ENCODE assay signal across 12 cellular contexts in the genomic region with DNA sequence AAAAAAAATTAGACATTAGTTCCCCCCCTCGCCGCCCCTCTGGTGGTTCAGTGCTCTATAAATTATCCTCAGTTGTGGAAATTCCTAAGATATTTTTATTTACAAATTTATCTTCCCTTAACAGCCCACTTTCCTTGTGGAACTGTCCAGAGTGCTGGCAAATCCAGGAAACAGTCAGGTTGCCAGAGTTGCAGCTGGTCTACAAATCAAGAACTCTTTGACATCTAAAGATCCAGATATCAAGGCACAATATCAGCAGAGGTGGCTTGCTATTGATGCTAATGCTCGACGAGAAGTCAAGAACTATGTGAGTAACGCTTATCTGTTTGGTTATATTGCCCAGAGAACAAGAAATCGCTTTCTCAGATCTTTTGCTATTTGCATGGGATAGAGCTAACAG. TPM values are rescaled to one million over a fixed set of nuclear protein-coding genes. Genes with fewer than 3 reads are reported as not detected.
DNase-seq lines count a peak whose midpoint lies in the region; ATAC-seq, FAIRE-seq and TF ChIP-seq lines count a peak whose summit lies in the region.
"Had no signal": no experiment of that assay in that cellular context is flagged by ENCODE, and none has a peak within 500 bp of the region (broad histone marks: within the 10 kb centered on the region; RNA-seq: fewer than 3 reads in every experiment).

No MANE protein-coding gene starts in this region.

- ATAC-seq in DND-41 (ENCODE audit: insufficient read depth, low read depth) (no peak), K562 (no peak), HG03139 (IDR thresholded peaks at IDR 0.05; ENCODE audit: unreplicated experiment) (no peak)
- no peak for ATAC-seq in naive thymus-derived CD4-positive, alpha-beta T cell
- ATAC-seq: left cardiac atrium had no signal

- no peak for TF ChIP-seq RAD21 in K562 (CRISPR knock-in tag; conservative IDR thresholded peaks at IDR 0.05 in 1 of 2, IDR thresholded peaks at IDR 0.05 in 1 of 2)

- H3K9me2 ChIP-seq in MM.1S (replicated peaks; ENCODE audit: insufficient read depth, low read length) (no peaks in the 10 kb centered on the region), hepatocyte (replicated peaks; ENCODE audit: insufficient read depth) (no peaks in the 10 kb centered on the region)

- DNase-seq in DND-41, result no peak
- DNase-seq in MM.1S, result no peak
- DNase-seq in K562 (ENCODE audit: extremely low read depth in 1 of 4, low spot score in 3 of 4), result no peak
- DNase-seq in naive thymus-derived CD4-positive, alpha-beta T cell, result no peak
- DNase-seq in NCI-H187 treated with DMSO at 0.1 percent for 48 hours (lab: John Stamatoyannopoulos, UW), result no peak
- no peak for DNase-seq in hepatocyte (ENCODE audit: low spot score)
- no peak for DNase-seq in NCI-H510A (lab: John Stamatoyannopoulos, UW)
- DNase-seq: activated B cell treated with CpG ODN at 0.5 μM for 24 hours, esophagus squamous epithelium, H7, left cardiac atrium had no signal

- CTCF ChIA-PET in K562 (lab: Yijun Ruan, JAX; ENCODE audit: low intra/inter-chr PET ratio), result no interaction called here
- CTCF ChIA-PET in naive thymus-derived CD4-positive, alpha-beta T cell (lab: Charles Lee), result no interaction called here

- H3K4me2 ChIP-seq in DND-41 (ENCODE audit: insufficient read depth, low read length) (peak overlapping the region; percentile 81; the same call in 1 of the 2 replicates), MM.1S (ENCODE audit: low read depth, low read length) (peak overlapping the region; percentile 70), K562 (ENCODE audit: insufficient read depth, low read length) (no peak overlapping the region), hepatocyte (no peak overlapping the region)

- H4K20me1 ChIP-seq in DND-41 (ENCODE audit: insufficient read depth, low read length) (peaks cover 63% of the 10 kb centered on the region), MM.1S (ENCODE audit: insufficient read depth, low read length) (peaks cover 21% of the 10 kb centered on the region; the same call in 1 of the 2 replicates), K562 (replicated peaks; ENCODE audit: control insufficient read depth, insufficient read depth, low read length) (peaks cover 12% of the 10 kb centered on the region; the same call in 1 of the 2 replicates), hepatocyte (ENCODE audit: insufficient read depth, poor library complexity, severe bottlenecking) (peaks cover 42% of the 10 kb centered on the region)

- peak overlapping the region; percentile 1 to 41; a peak in 1 of 4 replicates for H3K4me3 ChIP-seq in DND-41 (ENCODE audit: low read depth in 1 of 2, low read length in 2 of 2)
- H3K4me3 ChIP-seq in MM.1S (ENCODE audit: low read length), result 0 out of 2 replicates have a peak overlapping the region, but pooled peaks have one; percentile 3
- no peak overlapping the region for H3K4me3 ChIP-seq in K562
- H3K4me3 ChIP-seq in naive thymus-derived CD4-positive, alpha-beta T cell (ENCODE audit: low read length), result no peak overlapping the region
- H3K4me3 ChIP-seq in hepatocyte, result no peak overlapping the region
- H3K4me3 ChIP-seq: esophagus squamous epithelium had no signal

- POLR2A ChIA-PET in K562 (lab: Yijun Ruan, JAX), result interaction anchor here (0.9 to 1.9 kb wide), 3 partner anchors 9 to 27 kb away, joined by 4 to 5 read pairs (median 5); no protein-coding TSS in a partner anchor
- POLR2A ChIA-PET in naive thymus-derived CD4-positive, alpha-beta T cell (lab: Charles Lee), result interaction anchor here (1.1 to 5.3 kb wide), 2 partner anchors 9 to 23 kb away, joined by 4 to 92 read pairs; no protein-coding TSS in a partner anchor

- in situ Hi-C loops in K562 (cut with MboI), result no loop called here

- H3K79me2 ChIP-seq in DND-41 (ENCODE audit: insufficient read depth, low read length) (peaks cover 83% of the 10 kb centered on the region), MM.1S (ENCODE audit: low read length) (peaks cover 71% of the 10 kb centered on the region), K562 (ENCODE audit: control insufficient read depth, insufficient read depth, low read length) (peaks cover 84% of the 10 kb centered on the region), hepatocyte (peaks cover 73% of the 10 kb centered on the region)

- peak overlapping the region in 4 of 9 donors; percentile 5 to 95 (median 56) for H3K27ac Mint-ChIP-seq in naive thymus-derived CD4-positive, alpha-beta T cell

- WGBS in K562 (ENCODE audit: insufficient coverage, low coverage, missing lambda C conversion rate), result 74% methylated on average over 6 of the region's 6 CpGs
- 90% methylated on average over 6 of the region's 6 CpGs for WGBS in hepatocyte (ENCODE audit: low lambda C conversion rate, missing lambda C conversion rate)

- peak overlapping the region in 4 of 10 donors; percentile 32 to 79 (median 36) for H3K4me3 Mint-ChIP-seq in naive thymus-derived CD4-positive, alpha-beta T cell

- no peaks in the 10 kb centered on the region for H3K9me1 ChIP-seq in K562 (ENCODE audit: control insufficient read depth, insufficient read depth, low read length)

- no peaks in the 10 kb centered on the region for H3K9me3 ChIP-seq in DND-41 (ENCODE audit: insufficient read depth, low read length, severe bottlenecking)
- H3K9me3 ChIP-seq in MM.1S (replicated peaks; ENCODE audit: insufficient read depth, low read length), result no peaks in the 10 kb centered on the region
- H3K9me3 ChIP-seq in K562 (replicated peaks; ENCODE audit: control insufficient read depth, insufficient read depth, low read depth, low read length), result no peaks in the 10 kb centered on the region
- no peaks in the 10 kb centered on the region for H3K9me3 ChIP-seq in naive thymus-derived CD4-positive, alpha-beta T cell (ENCODE audit: control insufficient read depth in 2 of 3, low read length in 3 of 3)
- no peaks in the 10 kb centered on the region for H3K9me3 ChIP-seq in hepatocyte (ENCODE audit: low read depth)
- H3K9me3 ChIP-seq: esophagus squamous epithelium had no signal

- TF ChIP-seq EP300 in K562 (IDR thresholded peaks at IDR 0.05; ENCODE audit: low read length), result no peak

- H3F3A ChIP-seq in MM.1S (ENCODE audit: insufficient read depth, low read length), result peaks cover 58% of the 10 kb centered on the region

- peaks cover 0 to 53% (median 17%) of the 10 kb centered on the region in 5 donors for H3K36me3 Mint-ChIP-seq in naive thymus-derived CD4-positive, alpha-beta T cell

- H3K4me1 ChIP-seq in DND-41 (ENCODE audit: insufficient read depth, low read length) (peaks cover 77% of the 10 kb centered on the region), MM.1S (ENCODE audit: low read length) (peaks cover 61% of the 10 kb centered on the region), K562 (replicated peaks in 1 of 2; ENCODE audit: control insufficient read depth in 2 of 2, insufficient read depth in 2 of 2, low read length in 2 of 2) (peaks cover 13 to 28% of the 10 kb centered on the region in 2 experiments), hepatocyte (ENCODE audit: insufficient read depth) (peaks cover 19% of the 10 kb centered on the region)
- H3K4me1 ChIP-seq in naive thymus-derived CD4-positive, alpha-beta T cell (ENCODE audit: control insufficient read depth in 2 of 2, insufficient read depth in 2 of 2, low read length in 2 of 2), result peaks cover 26 to 42% of the 10 kb centered on the region in 2 donors

- H3K27me3 Mint-ChIP-seq in naive thymus-derived CD4-positive, alpha-beta T cell, result no peaks in the 10 kb centered on the region
- H3K27me3 Mint-ChIP-seq: activated B cell treated with CpG ODN at 0.5 μM for 24 hours had no signal

- intact Hi-C loops in K562 (cut with micrococcal nuclease), result no loop called here
- intact Hi-C loops in naive thymus-derived CD4-positive, alpha-beta T cell (cut with micrococcal nuclease), result no loop called here

- H2AFZ ChIP-seq in DND-41 (ENCODE audit: low read depth, low read length), result no peak overlapping the region
- H2AFZ ChIP-seq in MM.1S (ENCODE audit: low read length), result no peak overlapping the region
- H2AFZ ChIP-seq in K562 (ENCODE audit: low read depth, low read length), result no peak overlapping the region
- H2AFZ ChIP-seq in hepatocyte, result no peak overlapping the region

- TF ChIP-seq CTCF in DND-41 (IDR thresholded peaks at IDR 0.05; ENCODE audit: borderline replicate concordance, extremely low read depth, low read length, poor library complexity, severe bottlenecking), result no peak
- no peak for TF ChIP-seq CTCF in MM.1S (IDR thresholded peaks at IDR 0.05; ENCODE audit: low read length)
- TF ChIP-seq CTCF in K562 (IDR thresholded peaks at IDR 0.05 in 2 of 3, conservative IDR thresholded peaks at IDR 0.05 in 1 of 3; ENCODE audit: insufficient read depth in 2 of 3, low read depth in 1 of 3, low read length in 3 of 3), result no peak
- no peak for TF ChIP-seq CTCF in hepatocyte (IDR thresholded peaks at IDR 0.05; ENCODE audit: poor library complexity)

- peak; percentile 26 for FAIRE-seq in K562 (lab: Jason Lieb, UNC)

- BruUV-seq in K562 (replicated peaks; lab: Mats Ljungman, UMichigan), result no TSS peak

- H3K9ac ChIP-seq in DND-41 (ENCODE audit: low read depth, low read length), result 0 out of 2 replicates have a peak overlapping the region, but pooled peaks have one; percentile 18
- no peak overlapping the region for H3K9ac ChIP-seq in MM.1S (ENCODE audit: low read length)
- no peak overlapping the region; a peak in 1 of 4 replicates for H3K9ac ChIP-seq in K562 (ENCODE audit: insufficient read depth in 1 of 2, low read depth in 2 of 2, low read length in 2 of 2)

- H3K27me3 ChIP-seq in DND-41 (ENCODE audit: insufficient read depth, low read length, poor library complexity) (no peaks in the 10 kb centered on the region), MM.1S (replicated peaks; ENCODE audit: insufficient read depth, low read length) (no peaks in the 10 kb centered on the region), K562 (ENCODE audit: control insufficient read depth in 2 of 2, insufficient read depth in 2 of 2, low read length in 2 of 2) (no peaks in the 10 kb centered on the region), hepatocyte (no peaks in the 10 kb centered on the region)
- no peaks in the 10 kb centered on the region for H3K27me3 ChIP-seq in naive thymus-derived CD4-positive, alpha-beta T cell (ENCODE audit: control insufficient read depth in 2 of 2, insufficient read depth in 2 of 2, low read length in 2 of 2)
- H3K27me3 ChIP-seq: esophagus squamous epithelium had no signal

- H3K4me1 Mint-ChIP-seq in naive thymus-derived CD4-positive, alpha-beta T cell, result peaks cover 31 to 79% (median 68%) of the 10 kb centered on the region in 7 donors

- H3K36me3 ChIP-seq in DND-41 (ENCODE audit: insufficient read depth, low read length) (peaks cover 70% of the 10 kb centered on the region), MM.1S (replicated peaks; ENCODE audit: insufficient read depth, low read length) (peaks cover 25% of the 10 kb centered on the region), K562 (ENCODE audit: control insufficient read depth, insufficient read depth, low read length) (peaks cover 69% of the 10 kb centered on the region), hepatocyte (replicated peaks; ENCODE audit: insufficient read depth, low read depth) (peaks cover 5% of the 10 kb centered on the region)
- peaks cover 22 to 56% (median 27%) of the 10 kb centered on the region in 3 experiments for H3K36me3 ChIP-seq in naive thymus-derived CD4-positive, alpha-beta T cell (ENCODE audit: control insufficient read depth in 2 of 3, insufficient read depth in 3 of 3, low read length in 3 of 3)

- TF ChIP-seq POLR2A in K562 (conservative IDR thresholded peaks at IDR 0.05), result no peak

- peaks cover 0 to 3% (median 0%) of the 10 kb centered on the region in 11 donors for H3K9me3 Mint-ChIP-seq in naive thymus-derived CD4-positive, alpha-beta T cell
- H3K9me3 Mint-ChIP-seq: activated B cell treated with CpG ODN at 0.5 μM for 24 hours had no signal

- H3K27ac ChIP-seq in DND-41 (ENCODE audit: low read length), result no peak overlapping the region
- no peak overlapping the region for H3K27ac ChIP-seq in MM.1S (ENCODE audit: low read length)
- H3K27ac ChIP-seq in K562 (ENCODE audit: extremely low read depth, low read depth, low read length), result no peak overlapping the region; the same call in 2 of the 3 replicates
- H3K27ac ChIP-seq in naive thymus-derived CD4-positive, alpha-beta T cell (ENCODE audit: low read depth, low read length), result peak overlapping the region; percentile 6
- H3K27ac ChIP-seq in hepatocyte, result no peak overlapping the region
- H3K27ac ChIP-seq: esophagus squamous epithelium had no signal

RNA-seq across cellular contexts. Expression of gene KPNB1, which starts 2.9 kb away (rescaled TPM):
- total RNA-seq in K562 (2011; cell fraction: chromatin; rRNA removed; ENCODE audit: low replicate concordance), result 346 and 425 TPM in 2 replicates
- total RNA-seq in K562 (2011; cell fraction: nucleolus; rRNA removed), result 99.4 and 109 TPM in 2 replicates
- total RNA-seq in K562 (2011; cell fraction: nucleoplasm; rRNA removed), result 177 and 202 TPM in 2 replicates
- total RNA-seq in K562 (2014; rRNA removed) (271 and 293 TPM in 2 replicates), K562 (2014; rRNA removed; fragmentation: Illumina TruSeq; extraction: Trizol) (396 and 433 TPM in 2 replicates), K562 (2015; rRNA removed; fragmentation: Illumina TruSeq; extraction: Trizol) (339 and 354 TPM in 2 replicates), K562 (2021) (591 and 622 TPM in 2 replicates), hepatocyte (174 and 194 TPM in 2 replicates)
- polyA plus RNA-seq in K562 (2011; rRNA removed) (331 and 369 TPM in 2 replicates), K562 (2014; fragmentation: Illumina TruSeq; extraction: Trizol) (515 and 528 TPM in 2 replicates), K562 (2014; fragmentation: Nextera tagmentation; extraction: Ambion mirVana) (100 to 1,000 TPM; 154 to 176 TPM), K562 (2014; rRNA removed) (271 and 316 TPM in 2 replicates), hepatocyte (56.8 and 59.5 TPM in 2 replicates)
- 220 and 227 TPM in 2 replicates for polyA plus RNA-seq in K562 (2011; cell fraction: cytosol; rRNA removed)
- 164 and 211 TPM in 2 replicates for polyA plus RNA-seq in K562 (2011; cell fraction: nucleus; rRNA removed)
- polyA plus RNA-seq in K562 (2012), result 290 and 376 TPM in 2 replicates
- polyA minus RNA-seq in K562 (2011; rRNA and poly(A)+ RNA removed), result 493 and 515 TPM in 2 replicates
- polyA minus RNA-seq in K562 (2011; cell fraction: cytosol; rRNA and poly(A)+ RNA removed), result 213 and 271 TPM in 2 replicates
- polyA minus RNA-seq in K562 (2011; cell fraction: nucleus; rRNA and poly(A)+ RNA removed), result 42.3 and 74.8 TPM in 2 replicates
- 100 to 1,000 TPM; 185 to 465 (median 255) TPM for total RNA-seq in naive thymus-derived CD4-positive, alpha-beta T cell
- polyA plus RNA-seq in naive thymus-derived CD4-positive, alpha-beta T cell, result 10 to 100 TPM; 21.1 to 30.0 TPM

RNA-seq across cellular contexts. Expression of gene TBKBP1, which starts 41.4 kb away (rescaled TPM):
- 12.3 and 22.7 TPM in 2 replicates for total RNA-seq in K562 (2011; cell fraction: chromatin; rRNA removed; ENCODE audit: low replicate concordance)
- 11.2 and 11.4 TPM in 2 replicates for total RNA-seq in K562 (2011; cell fraction: nucleolus; rRNA removed)
- 9.2 and 10.6 TPM in 2 replicates for total RNA-seq in K562 (2011; cell fraction: nucleoplasm; rRNA removed)
- total RNA-seq in K562 (2014; rRNA removed), result 10.6 and 14.7 TPM in 2 replicates
- 3.7 and 4.4 TPM in 2 replicates for total RNA-seq in K562 (2014; rRNA removed; fragmentation: Illumina TruSeq; extraction: Trizol)
- 4.7 and 5.1 TPM in 2 replicates for total RNA-seq in K562 (2015; rRNA removed; fragmentation: Illumina TruSeq; extraction: Trizol)
- total RNA-seq in K562 (2021), result 12.5 and 15.6 TPM in 2 replicates
- 7.2 and 8.7 TPM in 2 replicates for polyA plus RNA-seq in K562 (2011; rRNA removed)
- polyA plus RNA-seq in K562 (2011; cell fraction: cytosol; rRNA removed), result 4.8 and 9.7 TPM in 2 replicates
- 23.1 and 27.9 TPM in 2 replicates for polyA plus RNA-seq in K562 (2011; cell fraction: nucleus; rRNA removed)
- polyA plus RNA-seq in K562 (2012), result 10.5 and 13.8 TPM in 2 replicates
- polyA plus RNA-seq in K562 (2014; fragmentation: Illumina TruSeq; extraction: Trizol), result 6.8 and 11.4 TPM in 2 replicates
- under 1 TPM; 0.03 to 0.08 TPM for polyA plus RNA-seq in K562 (2014; fragmentation: Nextera tagmentation; extraction: Ambion mirVana)
- 12.9 and 13.0 TPM in 2 replicates for polyA plus RNA-seq in K562 (2014; rRNA removed)
- polyA minus RNA-seq in K562 (2011; rRNA and poly(A)+ RNA removed), result 5.9 and 7.0 TPM in 2 replicates
- 5.4 and 7.0 TPM in 2 replicates for polyA minus RNA-seq in K562 (2011; cell fraction: cytosol; rRNA and poly(A)+ RNA removed)
- polyA minus RNA-seq in K562 (2011; cell fraction: nucleus; rRNA and poly(A)+ RNA removed), result 2.6 and 3.9 TPM in 2 replicates
- 10 to 100 TPM in 1 of 5 experiments, 1 to 10 TPM in 4; 1.9 to 13.3 (median 2.9) TPM for total RNA-seq in naive thymus-derived CD4-positive, alpha-beta T cell
- under 1 TPM in 1 of 2 donors, not detected in 1; 0.08 TPM for polyA plus RNA-seq in naive thymus-derived CD4-positive, alpha-beta T cell
- total RNA-seq in hepatocyte, result 15.5 and 17.8 TPM in 2 replicates
- polyA plus RNA-seq in hepatocyte, result 5.6 and 7.5 TPM in 2 replicates

Comparison
In these comparisons a context has a peak if more than half of its experiments do, and no peak if none do; other contexts are left out.
1. H3K4me2 ChIP-seq: peak in DND-41 (single experiment) and MM.1S (single experiment); none in K562 (single experiment) and hepatocyte (single experiment).
2. H3K4me3 ChIP-seq: peak in DND-41 (2 of 2) and MM.1S (single experiment); none in K562 (single experiment), naive thymus-derived CD4-positive, alpha-beta T cell (single experiment) and hepatocyte (single experiment).